In the genomic region with DNA sequence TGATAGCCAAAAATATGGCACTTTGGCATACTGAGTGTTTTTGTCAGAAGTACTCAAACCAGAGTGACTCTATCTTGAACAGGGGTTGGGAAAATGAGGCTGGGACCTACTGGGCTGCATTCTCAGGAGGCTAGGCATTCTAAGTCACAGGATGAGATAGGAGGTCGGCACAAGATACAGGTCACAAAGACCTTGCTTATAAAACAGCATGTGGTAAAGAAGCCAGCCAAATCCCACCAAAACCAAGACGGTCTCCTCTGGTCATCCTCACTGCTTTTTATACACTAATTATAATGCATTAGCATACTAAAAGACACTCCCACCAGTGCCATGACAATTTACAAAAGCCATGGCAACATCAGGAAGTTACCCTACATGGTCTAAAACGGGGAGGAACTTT, we compare ENCODE assay signal across 22 cellular contexts.
"Had no signal": no experiment of that assay in that cellular context is flagged by ENCODE, and none has a peak within 500 bp of the region (broad histone marks: within the 10 kb centered on the region; RNA-seq: fewer than 3 reads in every experiment).

No MANE protein-coding gene starts in this region.

- H3K4me1 ChIP-seq: foreskin keratinocyte, parathyroid adenoma, prostate gland, right lobe of liver, spleen, testis, tibial nerve, upper lobe of right lung, vagina had no signal

- H3K4me2 ChIP-seq: hepatocyte had no signal

- H3K36me3 ChIP-seq: prostate gland, right lobe of liver, spleen, tibial nerve, upper lobe of right lung, vagina had no signal

- H3K4me3 ChIP-seq: hepatocyte, mucosa of descending colon, prostate gland, right lobe of liver, spleen, testis, tibial nerve, upper lobe of right lung, vagina had no signal

- DNase-seq: effector memory CD8-positive, alpha-beta T cell; foreskin keratinocyte; head of caudate nucleus; kidney glomerular epithelial cell; mucosa of descending colon; naive thymus-derived CD8-positive, alpha-beta T cell; occipital lobe; retina; right lobe of liver; spleen; stimulated activated CD4-positive, alpha-beta T cell treated with anti-CD3 and anti-CD28 coated beads, Interleukin-2, amount 100 ng/mL, for 24 hours; stimulated activated CD4-positive, alpha-beta T cell treated with anti-CD3 and anti-CD28 coated beads, Interleukin-4, amount 100 ng/mL, for 4 hours; stimulated activated naive B cell treated with anti-CD40 and anti-IgM and Interleukin-4, amounts not matched to agents 10 μg/mL and 1 μg/mL and 100 μg/mL, for 72 hours; stimulated activated naive CD8-positive, alpha-beta T cell treated with anti-CD3 and anti-CD28 coated beads, Interleukin-15, amount 100 ng/mL, for 72 hours; testis; upper lobe of right lung had no signal

- H3K27me3 Mint-ChIP-seq: dendritic cell treated with granulocyte-macrophage colony-stimulating factor and Interleukin-4, amounts not matched to agents 40 ng/mL and 50 ng/mL, for 4 days; effector memory CD8-positive, alpha-beta T cell; naive thymus-derived CD8-positive, alpha-beta T cell; stimulated activated naive B cell treated with anti-CD40 and anti-IgM and Interleukin-4, amounts not matched to agents 10 μg/mL and 1 μg/mL and 100 μg/mL, for 72 hours; stimulated activated naive CD8-positive, alpha-beta T cell treated with anti-CD3 and anti-CD28 coated beads, Interleukin-15, amount 100 ng/mL, for 72 hours had no signal

- H3K9me3 ChIP-seq: mucosa of descending colon, prostate gland, right lobe of liver, testis, upper lobe of right lung, vagina had no signal

- H3K79me2 ChIP-seq: hepatocyte, parathyroid adenoma had no signal

- ATAC-seq: effector memory CD8-positive, alpha-beta T cell; foreskin keratinocyte; mucosa of descending colon; naive thymus-derived CD8-positive, alpha-beta T cell; right lobe of liver; stimulated activated naive B cell treated with anti-CD40 and anti-IgM and Interleukin-4, amounts not matched to agents 10 μg/mL and 1 μg/mL and 100 μg/mL, for 72 hours; stimulated activated naive CD8-positive, alpha-beta T cell treated with anti-CD3 and anti-CD28 coated beads, Interleukin-15, amount 100 ng/mL, for 72 hours; upper lobe of right lung had no signal

- H3K4me3 Mint-ChIP-seq: dendritic cell treated with granulocyte-macrophage colony-stimulating factor and Interleukin-4, amounts not matched to agents 40 ng/mL and 50 ng/mL, for 4 days; effector memory CD8-positive, alpha-beta T cell; naive thymus-derived CD8-positive, alpha-beta T cell; stimulated activated naive B cell treated with anti-CD40 and anti-IgM and Interleukin-4, amounts not matched to agents 10 μg/mL and 1 μg/mL and 100 μg/mL, for 72 hours; stimulated activated naive CD8-positive, alpha-beta T cell treated with anti-CD3 and anti-CD28 coated beads, Interleukin-15, amount 100 ng/mL, for 72 hours had no signal

- H2AFZ ChIP-seq: hepatocyte, parathyroid adenoma had no signal

- H3K36me3 Mint-ChIP-seq: naive thymus-derived CD8-positive, alpha-beta T cell; stimulated activated naive B cell treated with anti-CD40 and anti-IgM and Interleukin-4, amounts not matched to agents 10 μg/mL and 1 μg/mL and 100 μg/mL, for 72 hours had no signal

- H3K27ac Mint-ChIP-seq: dendritic cell treated with granulocyte-macrophage colony-stimulating factor and Interleukin-4, amounts not matched to agents 40 ng/mL and 50 ng/mL, for 4 days; effector memory CD8-positive, alpha-beta T cell; naive thymus-derived CD8-positive, alpha-beta T cell; stimulated activated naive B cell treated with anti-CD40 and anti-IgM and Interleukin-4, amounts not matched to agents 10 μg/mL and 1 μg/mL and 100 μg/mL, for 72 hours; stimulated activated naive CD8-positive, alpha-beta T cell treated with anti-CD3 and anti-CD28 coated beads, Interleukin-15, amount 100 ng/mL, for 72 hours had no signal

- H3K9ac ChIP-seq: parathyroid adenoma had no signal

- H3K27me3 ChIP-seq: foreskin keratinocyte, hepatocyte, right lobe of liver, spleen, testis, tibial nerve, upper lobe of right lung, vagina had no signal

- H3K27ac ChIP-seq: foreskin keratinocyte, hepatocyte, parathyroid adenoma, prostate gland, right lobe of liver, spleen, testis, tibial nerve, upper lobe of right lung, vagina had no signal

- H3K4me1 Mint-ChIP-seq: naive thymus-derived CD8-positive, alpha-beta T cell; stimulated activated naive B cell treated with anti-CD40 and anti-IgM and Interleukin-4, amounts not matched to agents 10 μg/mL and 1 μg/mL and 100 μg/mL, for 72 hours; stimulated activated naive CD8-positive, alpha-beta T cell treated with anti-CD3 and anti-CD28 coated beads, Interleukin-15, amount 100 ng/mL, for 72 hours had no signal
